ENCODE assay signal across 11 cellular contexts in genomic region chr19:35754365-35755139, GRCh38. TPM values are rescaled to one million over a fixed set of nuclear protein-coding genes. Genes with fewer than 3 reads are reported as not detected.
DNase-seq lines count a peak whose midpoint lies in the region; ATAC-seq, FAIRE-seq and TF ChIP-seq lines count a peak whose summit lies in the region.
"Had no signal": no experiment of that assay in that cellular context is flagged by ENCODE, and none has a peak within 500 bp of the region (broad histone marks: within the 10 kb centered on the region; RNA-seq: fewer than 3 reads in every experiment).

No MANE protein-coding gene starts in this region.

- no peak overlapping the region for H2AFZ ChIP-seq in mesenchymal stem cell (ENCODE audit: low read depth, low read length)

- H3K36me3 Mint-ChIP-seq in IgD-negative memory B cell: no peaks in the 10 kb centered on the region
- no peaks in the 10 kb centered on the region for H3K36me3 Mint-ChIP-seq in brain

- no peak overlapping the region for H3K18ac ChIP-seq in mesenchymal stem cell (ENCODE audit: low read depth in 1 of 2, low read length in 2 of 2)

- H3K4me3 ChIP-seq in mesenchymal stem cell (ENCODE audit: insufficient read depth in 1 of 2, low read depth in 1 of 2, low read length in 2 of 2) (peak overlapping the region in 1 of 2 experiments; percentile 99), testis (peak overlapping the region in 1 of 2 donors; percentile 92)
- H3K4me3 ChIP-seq: HAP-1, SJCRH30 had no signal

- TF ChIP-seq CTCF in brain (conservative IDR thresholded peaks at IDR 0.05): no peak
- TF ChIP-seq CTCF in testis (IDR thresholded peaks at IDR 0.05): no peak

- H3K4me2 ChIP-seq in mesenchymal stem cell (ENCODE audit: low read length, poor library complexity, severe bottlenecking): no peak overlapping the region

- peaks cover 6 to 12% (median 12%) of the 10 kb centered on the region in 3 donors for H3K4me1 Mint-ChIP-seq in IgD-negative memory B cell
- H3K4me1 Mint-ChIP-seq in brain: peaks cover 46% of the 10 kb centered on the region

- no peak overlapping the region for H4K91ac ChIP-seq in mesenchymal stem cell (ENCODE audit: low read length)

- peaks cover 35 to 55% of the 10 kb centered on the region in 2 experiments for H3K36me3 ChIP-seq in mesenchymal stem cell (ENCODE audit: control insufficient read depth in 1 of 2, insufficient read depth in 2 of 2, low read depth in 1 of 2, low read length in 2 of 2)
- no peaks in the 10 kb centered on the region for H3K36me3 ChIP-seq in testis (ENCODE audit: low read depth, missing control alignments)

- no peak for ATAC-seq in GM21529 (IDR thresholded peaks at IDR 0.05; ENCODE audit: unreplicated experiment)

- H3K4me3 Mint-ChIP-seq in IgD-negative memory B cell (peak overlapping the region in 3 of 4 donors; percentile 44 to 78 (median 66)), brain (peak overlapping the region in 2 of 5 experiments; percentile 40 to 55)
- H3K4me3 Mint-ChIP-seq: activated naive CD4-positive, alpha-beta T cell treated with anti-CD3 and anti-CD28 coated beads for 36 hours had no signal

- H3K9me3 ChIP-seq in mesenchymal stem cell (ENCODE audit: control insufficient read depth, low read length) (no peaks in the 10 kb centered on the region), testis (no peaks in the 10 kb centered on the region)
- H3K9me3 ChIP-seq: HAP-1, SJCRH30 had no signal

- H3K27ac ChIP-seq in mesenchymal stem cell (ENCODE audit: low read length, poor library complexity, severe bottlenecking) (no peak overlapping the region), testis (peak overlapping the region; percentile 70 to 97)
- H3K27ac ChIP-seq: SJCRH30 had no signal

- no peaks in the 10 kb centered on the region for H3K27me3 ChIP-seq in mesenchymal stem cell (ENCODE audit: control insufficient read depth in 1 of 2, insufficient read depth in 1 of 2, low read length in 2 of 2)
- H3K27me3 ChIP-seq in testis: no peaks in the 10 kb centered on the region
- H3K27me3 ChIP-seq: SJCRH30 had no signal

- H3K4me1 ChIP-seq in mesenchymal stem cell (ENCODE audit: control insufficient read depth, insufficient read depth, low read depth, low read length) (peaks cover 37% of the 10 kb centered on the region), testis (peaks cover 24% of the 10 kb centered on the region)

- no peak overlapping the region for H3K4ac ChIP-seq in mesenchymal stem cell (ENCODE audit: low read depth in 1 of 2, low read length in 2 of 2)

- no peak for DNase-seq in mesenchymal stem cell
- no peak for DNase-seq in testis
- no peak for DNase-seq in middle frontal gyrus (ENCODE audit: extremely low spot score, low spot score)
- no peak for DNase-seq in urothelium cell line (ENCODE audit: low spot score)
- DNase-seq: activated naive CD4-positive, alpha-beta T cell treated with anti-CD3 and anti-CD28 coated beads for 36 hours; SJCRH30 had no signal

- WGBS in mesenchymal stem cell: 92% methylated on average over 13 of the region's 13 CpGs
- 67 to 71% methylated on average over 13 of the region's 13 CpGs for WGBS in testis, 2 donors

- no peak overlapping the region for H3K23ac ChIP-seq in mesenchymal stem cell (ENCODE audit: low read length in 2 of 2)

- no peak overlapping the region for H2BK5ac ChIP-seq in mesenchymal stem cell (ENCODE audit: low read depth, low read length, poor library complexity, severe bottlenecking)

- no peak for FAIRE-seq in urothelium cell line (lab: Jason Lieb, UNC)
- FAIRE-seq: D721Med had no signal

- no peak overlapping the region for H3K14ac ChIP-seq in mesenchymal stem cell (ENCODE audit: low read length in 2 of 2)

- H2BK12ac ChIP-seq in mesenchymal stem cell (ENCODE audit: low read length in 2 of 2): no peak overlapping the region

- H3K27ac Mint-ChIP-seq in IgD-negative memory B cell (no peak overlapping the region), brain (peak overlapping the region in 4 of 5 experiments; percentile 40 to 64 (median 42))
- H3K27ac Mint-ChIP-seq: activated naive CD4-positive, alpha-beta T cell treated with anti-CD3 and anti-CD28 coated beads for 36 hours had no signal

- no peak overlapping the region for H4K8ac ChIP-seq in mesenchymal stem cell (ENCODE audit: low read length)

- no peak overlapping the region for H2AK5ac ChIP-seq in mesenchymal stem cell (ENCODE audit: low read length, severe bottlenecking)

- peaks cover 33% of the 10 kb centered on the region for H3K79me1 ChIP-seq in mesenchymal stem cell (replicated peaks; ENCODE audit: low read length, poor library complexity, severe bottlenecking)

- H3K9me3 Mint-ChIP-seq in IgD-negative memory B cell: peaks cover 0 to 2% (median 0%) of the 10 kb centered on the region in 3 donors
- peaks cover 0 to 3% (median 0%) of the 10 kb centered on the region in 5 experiments for H3K9me3 Mint-ChIP-seq in brain
- H3K9me3 Mint-ChIP-seq: activated naive CD4-positive, alpha-beta T cell treated with anti-CD3 and anti-CD28 coated beads for 36 hours had no signal

- H3K9ac ChIP-seq in mesenchymal stem cell (ENCODE audit: low read length): peak overlapping the region; percentile 99

- H3K27me3 Mint-ChIP-seq in IgD-negative memory B cell (peaks cover 13% of the 10 kb centered on the region), brain (peaks cover 6% of the 10 kb centered on the region)

- no peak overlapping the region for H2BK15ac ChIP-seq in mesenchymal stem cell (ENCODE audit: low read depth, poor library complexity, severe bottlenecking)

- H2BK120ac ChIP-seq in mesenchymal stem cell (ENCODE audit: low read depth, low read length): no peak overlapping the region

- no peak for TF ChIP-seq POLR2A in testis (IDR thresholded peaks at IDR 0.05)

- intact Hi-C loops in testis (cut with DNase I; ENCODE audit: low total_unique reads): no loop called here

RNA-seq across cellular contexts. Expression of gene HSPB6, which starts 2.3 kb away (rescaled TPM):
- polyA plus RNA-seq in IgD-negative memory B cell (not detected), brain (ENCODE audit: insufficient read depth, low read depth, low replicate concordance) (25.1 TPM), testis (ENCODE audit: insufficient read depth, low read depth, low replicate concordance) (146 TPM)
- polyA plus RNA-seq in mesenchymal stem cell (2013, experiment 1 of 2): 418 TPM
- polyA plus RNA-seq in mesenchymal stem cell (2013, experiment 2 of 2): 419 TPM
- 10 to 100 TPM; 50.9 to 57.1 TPM for total RNA-seq in testis
- total RNA-seq: SJCRH30 had no signal

RNA-seq across cellular contexts. Expression of gene PROSER3, which starts 3.4 kb away (rescaled TPM):
- polyA plus RNA-seq in IgD-negative memory B cell (7.3 TPM), brain (ENCODE audit: insufficient read depth, low read depth, low replicate concordance) (18.7 TPM), testis (ENCODE audit: insufficient read depth, low read depth, low replicate concordance) (75.9 TPM)
- polyA plus RNA-seq in mesenchymal stem cell (2013, experiment 1 of 2): 30.8 TPM
- 27.8 TPM for polyA plus RNA-seq in mesenchymal stem cell (2013, experiment 2 of 2)
- total RNA-seq in testis: 10 to 100 TPM; 48.3 to 72.0 TPM

RNA-seq across cellular contexts. Expression of gene LIN37, which starts 6.2 kb away (rescaled TPM):
- polyA plus RNA-seq in IgD-negative memory B cell: 8.2 TPM
- polyA plus RNA-seq in brain (ENCODE audit: insufficient read depth, low read depth, low replicate concordance): 21.2 TPM
- 11.1 TPM for polyA plus RNA-seq in mesenchymal stem cell (2013, experiment 1 of 2)
- polyA plus RNA-seq in mesenchymal stem cell (2013, experiment 2 of 2): 11.4 TPM
- 10 to 100 TPM; 30.2 TPM for total RNA-seq in testis
- polyA plus RNA-seq in testis (ENCODE audit: insufficient read depth, low read depth, low replicate concordance): 24.8 TPM

RNA-seq across cellular contexts. Expression of gene PSENEN, which starts 9.1 kb away (rescaled TPM):
- 85.0 TPM for polyA plus RNA-seq in IgD-negative memory B cell
- polyA plus RNA-seq in brain (ENCODE audit: insufficient read depth, low read depth, low replicate concordance): 153 TPM
- polyA plus RNA-seq in mesenchymal stem cell (2013, experiment 1 of 2): 131 TPM
- polyA plus RNA-seq in mesenchymal stem cell (2013, experiment 2 of 2): 134 TPM
- 100 to 1,000 TPM; 100 to 121 TPM for total RNA-seq in testis
- polyA plus RNA-seq in testis (ENCODE audit: insufficient read depth, low read depth, low replicate concordance): 303 TPM

RNA-seq across cellular contexts. Expression of gene U2AF1L4, which starts 9.3 kb away (rescaled TPM):
- 74.8 TPM for polyA plus RNA-seq in IgD-negative memory B cell
- 20.6 TPM for polyA plus RNA-seq in brain (ENCODE audit: insufficient read depth, low read depth, low replicate concordance)
- polyA plus RNA-seq in mesenchymal stem cell (2013, experiment 1 of 2): 13.8 TPM
- polyA plus RNA-seq in mesenchymal stem cell (2013, experiment 2 of 2): 12.8 TPM
- 10 to 100 TPM; 47.2 to 49.6 TPM for total RNA-seq in testis
- polyA plus RNA-seq in testis (ENCODE audit: insufficient read depth, low read depth, low replicate concordance): 45.3 TPM

Comparison
In these comparisons a context has a peak if more than half of its experiments do, and no peak if none do; other contexts are left out.
1. H3K27ac Mint-ChIP-seq: peak in brain (4 of 5); none in IgD-negative memory B cell (0 of 3).
2. RNA of gene HSPB6, which starts 2.3 kb away (polyA plus RNA-seq): 146 TPM in testis (single experiment) and 25.1 TPM in brain (single experiment); not detected in IgD-negative memory B cell (single experiment); every median in the first group is over 10 times any median in the second.